In genomic region chr6:111718326-111718725, GRCh38 we compare ENCODE assay signal across 21 cellular contexts.
DNase-seq lines count a peak whose midpoint lies in the region; ATAC-seq and TF ChIP-seq lines count a peak whose summit lies in the region.
"Had no signal": no experiment of that assay in that cellular context is flagged by ENCODE, and none has a peak within 500 bp of the region (broad histone marks: within the 10 kb centered on the region; RNA-seq: fewer than 3 reads in every experiment).

No MANE protein-coding gene starts in this region.

- CTCF ChIA-PET in PC-3 (lab: Charles Lee) = no interaction called here

- intact Hi-C loops in PC-3 (cut with micrococcal nuclease) = no loop called here

- no TSS peak for BruUV-seq in PC-3 (replicated peaks; lab: Mats Ljungman, UMichigan)

- peaks cover 62% of the 10 kb centered on the region for H3K36me3 ChIP-seq in CD4-positive, CD25-positive, alpha-beta regulatory T cell (ENCODE audit: control insufficient read depth, insufficient read depth, low read length)
- peaks cover 31% of the 10 kb centered on the region for H3K36me3 ChIP-seq in endodermal cell (ENCODE audit: control insufficient read depth, insufficient read depth, low read length)
- no peaks in the 10 kb centered on the region for H3K36me3 ChIP-seq in MG63
- H3K36me3 ChIP-seq in PC-3 (ENCODE audit: low read depth, low read length) = no peaks in the 10 kb centered on the region
- H3K36me3 ChIP-seq: prostate gland had no signal

- no peaks in the 10 kb centered on the region for H3K9me3 Mint-ChIP-seq in CD4-positive, CD25-positive, alpha-beta regulatory T cell
- no peaks in the 10 kb centered on the region for H3K9me3 Mint-ChIP-seq in endodermal cell
- H3K9me3 Mint-ChIP-seq: memory B cell had no signal

- H3K27me3 ChIP-seq in CD4-positive, CD25-positive, alpha-beta regulatory T cell (ENCODE audit: control insufficient read depth, insufficient read depth, low read length) = no peaks in the 10 kb centered on the region
- H3K27me3 ChIP-seq in endodermal cell (ENCODE audit: control insufficient read depth, insufficient read depth, low read length, poor library complexity, severe bottlenecking) (no peaks in the 10 kb centered on the region), MG63 (no peaks in the 10 kb centered on the region), PC-3 (ENCODE audit: low read length) (no peaks in the 10 kb centered on the region)
- H3K27me3 ChIP-seq: body of pancreas, foreskin keratinocyte had no signal

- H3K27ac ChIP-seq in CD4-positive, CD25-positive, alpha-beta regulatory T cell (ENCODE audit: insufficient read depth, low read length, poor library complexity, severe bottlenecking) = peak overlapping the region; percentile 37
- no peak overlapping the region for H3K27ac ChIP-seq in endodermal cell (ENCODE audit: low read depth, low read length)
- H3K27ac ChIP-seq in PC-3 (ENCODE audit: low read length) = no peak overlapping the region
- H3K27ac ChIP-seq: body of pancreas, coronary artery, foreskin keratinocyte, prostate gland, WERI-Rb-1 had no signal

- no peak overlapping the region for H3K4me3 ChIP-seq in CD4-positive, CD25-positive, alpha-beta regulatory T cell (ENCODE audit: low read depth, low read length)
- no peak overlapping the region for H3K4me3 ChIP-seq in endodermal cell (ENCODE audit: low read length)
- H3K4me3 ChIP-seq in MG63 = no peak overlapping the region
- no peak overlapping the region for H3K4me3 ChIP-seq in PC-3 (ENCODE audit: low read length)
- H3K4me3 ChIP-seq: body of pancreas, coronary artery, prostate gland, skin epidermis had no signal

- TF ChIP-seq CTCF in endodermal cell (conservative IDR thresholded peaks at IDR 0.05) (no peak), PC-3 (conservative IDR thresholded peaks at IDR 0.05; ENCODE audit: low read depth, low read length) (no peak)

- no peaks in the 10 kb centered on the region for H3K79me2 ChIP-seq in PC-3 (ENCODE audit: low read length)

- H3K36me3 Mint-ChIP-seq in CD4-positive, CD25-positive, alpha-beta regulatory T cell = peaks cover 64% of the 10 kb centered on the region
- H3K36me3 Mint-ChIP-seq in endodermal cell (ENCODE audit: low read depth) = peaks cover 37% of the 10 kb centered on the region

- no peaks in the 10 kb centered on the region for H4K20me1 ChIP-seq in PC-3 (ENCODE audit: low read length)

- H3K4me1 Mint-ChIP-seq in CD4-positive, CD25-positive, alpha-beta regulatory T cell = peaks cover 29 to 85% (median 53%) of the 10 kb centered on the region in 4 donors
- no peaks in the 10 kb centered on the region for H3K4me1 Mint-ChIP-seq in endodermal cell

- 66 to 93% methylated on average over 2 to 3 of the region's 3 CpGs for whole genome bisulfite sequencing in endodermal cell (ENCODE audit: insufficient coverage in 1 of 2, insufficient read length in 1 of 2), 2 experiments

- no peaks in the 10 kb centered on the region for H3K9me2 ChIP-seq in PC-3 (replicated peaks; ENCODE audit: low read length)

- ATAC-seq in CD4-positive, CD25-positive, alpha-beta regulatory T cell (ENCODE audit: low read depth in 2 of 2) = no peak
- ATAC-seq in PC-3 = no peak
- ATAC-seq: foreskin keratinocyte, Right ventricle myocardium inferior had no signal

- peaks cover 41% of the 10 kb centered on the region for H3K4me1 ChIP-seq in CD4-positive, CD25-positive, alpha-beta regulatory T cell (ENCODE audit: control insufficient read depth, insufficient read depth, low read length, poor library complexity, severe bottlenecking)
- H3K4me1 ChIP-seq in endodermal cell (ENCODE audit: control insufficient read depth, insufficient read depth, low read length) (no peaks in the 10 kb centered on the region), PC-3 (ENCODE audit: insufficient read depth, low read length) (no peaks in the 10 kb centered on the region)
- H3K4me1 ChIP-seq: body of pancreas, foreskin keratinocyte, prostate gland had no signal

- POLR2A ChIA-PET in PC-3 (lab: Charles Lee; ENCODE audit: unreplicated experiment) = no interaction called here

- H3K4me3 Mint-ChIP-seq in CD4-positive, CD25-positive, alpha-beta regulatory T cell = no peak overlapping the region
- H3K4me3 Mint-ChIP-seq in endodermal cell = no peak overlapping the region
- H3K4me3 Mint-ChIP-seq: memory B cell had no signal

- no peaks in the 10 kb centered on the region for H3K27me3 Mint-ChIP-seq in CD4-positive, CD25-positive, alpha-beta regulatory T cell
- H3K27me3 Mint-ChIP-seq in endodermal cell (ENCODE audit: insufficient read depth) = no peaks in the 10 kb centered on the region
- H3K27me3 Mint-ChIP-seq: memory B cell had no signal

- peak overlapping the region in 2 of 3 donors; percentile 83 to 88 for H3K27ac Mint-ChIP-seq in CD4-positive, CD25-positive, alpha-beta regulatory T cell
- no peak overlapping the region for H3K27ac Mint-ChIP-seq in endodermal cell
- H3K27ac Mint-ChIP-seq: memory B cell had no signal

- H3K9ac ChIP-seq in endodermal cell (ENCODE audit: extremely low read depth, low read length, poor library complexity, severe bottlenecking) = no peak overlapping the region
- H3K9ac ChIP-seq in PC-3 (ENCODE audit: low read length) = no peak overlapping the region

- no peaks in the 10 kb centered on the region for H3F3A ChIP-seq in PC-3 (ENCODE audit: low read length, unreplicated experiment)

- H2AFZ ChIP-seq in PC-3 (ENCODE audit: low read length) = no peak overlapping the region

- H3K9me3 ChIP-seq in CD4-positive, CD25-positive, alpha-beta regulatory T cell (ENCODE audit: control insufficient read depth in 2 of 2, low read length in 2 of 2) = no peaks in the 10 kb centered on the region
- H3K9me3 ChIP-seq in endodermal cell (ENCODE audit: control insufficient read depth, low read length) = peaks cover 9% of the 10 kb centered on the region
- H3K9me3 ChIP-seq in MG63 = no peaks in the 10 kb centered on the region
- no peaks in the 10 kb centered on the region for H3K9me3 ChIP-seq in PC-3 (ENCODE audit: low read length)
- H3K9me3 ChIP-seq: body of pancreas, prostate gland had no signal

- DNase-seq in CD4-positive, CD25-positive, alpha-beta regulatory T cell = no peak
- DNase-seq in DMS79 (lab: John Stamatoyannopoulos, UW) (peak; percentile 38), NCI-H345 treated with DMSO at 0.1 percent for 48 hours (lab: John Stamatoyannopoulos, UW; ENCODE audit: unreplicated experiment) (peak; percentile 90), endodermal cell (peak; percentile 14), MG63 (no peak), NK-92 (lab: John Stamatoyannopoulos, UW; ENCODE audit: unreplicated experiment) (no peak), anterior cingulate cortex (lab: John Stamatoyannopoulos, UW) (no peak), PC-3 (no peak)
- DNase-seq: activated effector memory CD4-positive, alpha-beta T cell treated with anti-CD3 and anti-CD28 coated beads, Interleukin-2, amount 50 U/mL, for 16 hours; body of pancreas; foreskin keratinocyte; Karpas-422; NCI-H1436; NCI-H510A; stimulated activated CD4-positive, alpha-beta T cell treated with anti-CD3 and anti-CD28 coated beads, Interleukin-4, amount 100 ng/mL, for 24 hours; WERI-Rb-1 had no signal

- H3K4me2 ChIP-seq in PC-3 (ENCODE audit: low read length) = no peak overlapping the region

Comparison
In these comparisons a context has a peak if more than half of its experiments do, and no peak if none do; other contexts are left out.
1. DNase-seq: peak in DMS79 (single experiment), NCI-H345 treated with DMSO at 0.1 percent for 48 hours (single experiment) and endodermal cell (single experiment); none in CD4-positive, CD25-positive, alpha-beta regulatory T cell (0 of 3), MG63 (single experiment), NK-92 (single experiment), anterior cingulate cortex (0 of 58) and PC-3 (single experiment).